Comparison of ENCODE assay signal across 30 cellular contexts in the genomic region with DNA sequence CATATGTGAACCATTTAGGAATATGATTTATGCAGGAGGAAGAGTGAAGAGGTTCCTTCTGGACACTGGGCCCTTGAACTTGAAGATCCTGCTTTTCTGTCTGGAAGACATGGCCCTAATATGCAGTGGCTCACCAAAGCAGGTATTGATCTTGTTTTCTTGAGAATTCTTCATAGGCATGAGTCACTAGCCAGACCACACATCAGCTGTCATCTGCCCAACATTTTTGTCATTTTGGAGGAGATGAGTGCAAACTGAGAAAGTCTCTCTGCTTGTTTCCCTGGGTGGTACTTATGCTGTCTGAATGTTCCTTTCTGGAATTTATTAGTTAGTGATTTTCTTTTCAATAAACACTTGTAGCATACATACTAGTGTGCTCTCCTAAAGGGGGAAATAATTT.
"Had no signal": no experiment of that assay in that cellular context is flagged by ENCODE, and none has a peak within 500 bp of the region (broad histone marks: within the 10 kb centered on the region; RNA-seq: fewer than 3 reads in every experiment).

No MANE protein-coding gene starts in this region.

- H3K9me3 ChIP-seq: ascending aorta, body of pancreas, breast epithelium, SJCRH30 had no signal

- DNase-seq: activated CD4-positive, alpha-beta memory T cell treated with anti-CD3 and anti-CD28 coated beads for 36 hours; activated CD4-positive, alpha-beta T cell treated with anti-CD3 and anti-CD28 coated beads, Interleukin-2, amount 50 U/mL, for 1 hour; activated CD8-positive, alpha-beta memory T cell treated with anti-CD3 and anti-CD28 coated beads, Interleukin-2, amount 50 U/mL, for 4 hours; activated gamma-delta T cell; activated naive CD4-positive, alpha-beta T cell treated with Interleukin-2 at 50 U/mL for 16 hours; activated naive CD8-positive, alpha-beta T cell treated with anti-CD3 and anti-CD28 coated beads, Interleukin-2, amount 10 ng/mL, durations not matched to agents 7 days and 5 days; activated T-cell treated with anti-CD3 and anti-CD28 coated beads for 4 hours; activated T-cell treated with anti-CD3 and anti-CD28 coated beads, Interleukin-2, amount 50 U/mL, for 48 hours; amygdala; body of pancreas; Karpas-422; KBM-7; MM.1S; MV-4-11; NCI-H1092; NCI-H1436 treated with DMSO at 0.1 percent for 48 hours; NCI-H1694 treated with DMSO at 0.1 percent for 48 hours; NCI-H2029; NCI-H2171; NCI-H510A; NCI-H526; NCI-H748 treated with DMSO at 0.1 percent for 48 hours; NK-92 treated with Interleukin-12 subunit alpha and Interleukin-12 subunit beta, amount 100 ng/mL, for 24 hours; PC-9; Right ventricle myocardium superior; SJCRH30; T1000 had no signal

- H2AFZ ChIP-seq: PC-9 had no signal

- H3K4me3 ChIP-seq: ascending aorta, body of pancreas, breast epithelium, PC-9, SJCRH30, SK-N-MC had no signal

- H3K4me1 ChIP-seq: ascending aorta, body of pancreas, breast epithelium, SJCRH30 had no signal

- H3K27me3 ChIP-seq: ascending aorta, body of pancreas, breast epithelium had no signal

- H3K36me3 ChIP-seq: ascending aorta, breast epithelium, SJCRH30 had no signal

- H3K4me2 ChIP-seq: PC-9 had no signal

- ATAC-seq: body of pancreas had no signal

- H3K27ac ChIP-seq: ascending aorta, body of pancreas, breast epithelium, PC-9, SJCRH30, SK-N-MC had no signal
